ENCODE assay signal across 8 cellular contexts in genomic region chr17:2041561-2042354, GRCh38. TPM values are rescaled to one million over a fixed set of nuclear protein-coding genes. Genes with fewer than 3 reads are reported as not detected.
DNase-seq lines count a peak whose midpoint lies in the region; TF ChIP-seq lines count a peak whose summit lies in the region.

TSS of gene OVCA2 (plus strand) at chr17:2042022. CDS start at chr17:2042048, 26 bp downstream.

- H3K4me3 Mint-ChIP-seq in neural crest cell: peak within 1 kb of the TSS; percentile 96

- peak within 1 kb of the TSS; percentile 95 for H3K27ac Mint-ChIP-seq in neural crest cell (ENCODE audit: unreplicated experiment)

- H3K4me1 Mint-ChIP-seq in neural crest cell: peaks cover 19% of the 10 kb centered on the region

- TF ChIP-seq CTCF in neural crest cell (conservative IDR thresholded peaks at IDR 0.05): peak; percentile 54

- DNase-seq in ELR (ENCODE audit: low read depth): peak; percentile 98
- DNase-seq in GOT3 (lab: John Stamatoyannopoulos, UW): peak; percentile 77
- peak; percentile 97 for DNase-seq in LoVo (ENCODE audit: low spot score)
- DNase-seq in SHP77 treated with DMSO at 0.1 percent for 48 hours (lab: John Stamatoyannopoulos, UW): peak; percentile 96
- peak; percentile 99 for DNase-seq in activated effector memory CD4-positive, alpha-beta T cell treated with anti-CD3 and anti-CD28 coated beads, Interleukin-2, amount 50 U/mL, for 16 hours
- DNase-seq in fibroblast of the conjunctiva (ENCODE audit: low read depth): peak; percentile 90
- DNase-seq in neural crest cell (ENCODE audit: low read depth, low spot score): peak; percentile 96
- DNase-seq in stromal cell of bone marrow (ENCODE audit: low read depth): peak; percentile 84

- H3K27me3 Mint-ChIP-seq in neural crest cell (ENCODE audit: low read depth): no peaks in the 10 kb centered on the region

- H3K36me3 Mint-ChIP-seq in neural crest cell (ENCODE audit: low read depth): peaks cover 7% of the 10 kb centered on the region

- H3K9me3 Mint-ChIP-seq in neural crest cell: no peaks in the 10 kb centered on the region

RNA-seq across cellular contexts. Expression of gene OVCA2, which starts in this region (rescaled TPM):
- total RNA-seq in neural crest cell: 25.6 and 29.8 TPM in 2 replicates

Comparison
In these comparisons a context has a peak if more than half of its experiments do, and no peak if none do; other contexts are left out.
1. Peak in every context shown above with its lines: DNase-seq.